ENCODE assay signal across 9 cellular contexts in the genomic region with DNA sequence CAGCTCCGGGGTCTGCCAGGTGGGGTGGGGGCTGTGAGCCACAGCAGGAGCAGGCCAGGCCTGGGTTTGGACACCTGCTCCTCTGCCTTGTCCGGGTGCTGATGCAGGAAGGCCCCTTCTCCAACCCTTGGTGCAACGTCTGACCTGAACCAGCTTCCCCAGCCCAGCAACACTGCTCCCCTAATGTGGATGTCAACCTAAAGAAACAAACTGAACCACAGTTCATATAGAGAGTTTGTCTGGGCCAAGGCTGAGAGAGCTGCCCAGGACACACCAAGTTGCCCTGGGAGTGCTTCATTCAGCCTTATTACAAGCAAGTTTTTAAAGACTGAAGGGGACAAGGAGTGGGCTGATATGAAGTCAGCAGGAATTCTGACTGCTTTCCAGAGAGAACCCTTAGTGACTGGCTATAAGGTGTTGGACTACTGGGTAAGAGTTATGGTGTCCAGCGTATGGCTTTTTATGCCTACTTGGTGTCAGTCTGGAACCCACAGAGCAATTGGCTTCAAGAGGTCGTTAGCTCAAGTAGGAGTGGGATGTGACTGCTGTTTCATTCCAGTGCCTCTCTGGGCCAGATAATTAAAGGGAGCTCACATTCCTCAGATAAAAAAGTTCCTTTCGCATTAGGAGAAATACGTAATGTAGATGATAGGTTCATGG. TPM values are rescaled to one million over a fixed set of nuclear protein-coding genes. Genes with fewer than 3 reads are reported as not detected.
DNase-seq lines count a peak whose midpoint lies in the region; ATAC-seq and TF ChIP-seq lines count a peak whose summit lies in the region.
"Not testable (repeated sequence)": the region's sequence is repeated elsewhere in the genome, so short reads cannot be mapped to it uniquely, and the experiment has no call there.
"Had no signal": no experiment of that assay in that cellular context is flagged by ENCODE, and none has a peak within 500 bp of the region (broad histone marks: within the 10 kb centered on the region; RNA-seq: fewer than 3 reads in every experiment).

No MANE protein-coding gene starts in this region.

- not testable (repeated sequence) for H3K27ac ChIP-seq in A673 (ENCODE audit: low read depth, low read length, poor library complexity, severe bottlenecking); HCT116 (ENCODE audit: low read depth, low read length)
- H3K27ac ChIP-seq in left ventricle myocardium inferior (replicated peaks) (peak overlapping the region; percentile 91), spleen (peak overlapping the region in 2 of 8 donors; percentile 17 to 91)

- not testable (repeated sequence) for H2AFZ ChIP-seq in HCT116 (ENCODE audit: low read depth, low read length, poor library complexity, severe bottlenecking)

- H3K79me2 ChIP-seq in HCT116 (ENCODE audit: insufficient read depth, low read length): not testable (repeated sequence)

- not testable (repeated sequence) for H3K36me3 ChIP-seq in A673 (ENCODE audit: insufficient read depth, low read length, poor library complexity, severe bottlenecking); HCT116 (ENCODE audit: control insufficient read depth in 1 of 2, insufficient read depth in 2 of 2, low read length in 2 of 2); left ventricle myocardium inferior; spleen

- TF ChIP-seq POLR2A in HCT116 (IDR thresholded peaks at IDR 0.05; ENCODE audit: borderline replicate concordance, extremely low read depth, insufficient read depth, insufficient read length); spleen (IDR thresholded peaks at IDR 0.05): not testable (repeated sequence)

- ATAC-seq in HCT116; activated T-helper 17 cell treated with anti-CD3 and anti-CD28 coated beads, Interleukin-2, amount 50 U/mL, for 72 hours (replicated peaks); natural killer cell treated with Interleukin-12 subunit alpha and Interleukin-12 subunit beta and Interleukin-15 and Interleukin-18, amount 100 ng/mL, for 72 hours: not testable (repeated sequence)

- not testable (repeated sequence) for H3K27me3 Mint-ChIP-seq in activated T-helper 17 cell treated with anti-CD3 and anti-CD28 coated beads, Interleukin-2, amount 50 U/mL, for 72 hours; chondrocyte (ENCODE audit: low read depth); natural killer cell treated with Interleukin-12 subunit alpha and Interleukin-12 subunit beta and Interleukin-15 and Interleukin-18, amount 100 ng/mL, for 72 hours

- H3K4me3 Mint-ChIP-seq in activated T-helper 17 cell treated with anti-CD3 and anti-CD28 coated beads, Interleukin-2, amount 50 U/mL, for 72 hours: peak overlapping the region; percentile 97
- peak overlapping the region; percentile 88 for H3K4me3 Mint-ChIP-seq in chondrocyte (ENCODE audit: unreplicated experiment)
- H3K4me3 Mint-ChIP-seq in natural killer cell treated with Interleukin-12 subunit alpha and Interleukin-12 subunit beta and Interleukin-15 and Interleukin-18, amount 100 ng/mL, for 72 hours: peak overlapping the region; percentile 43

- H3K9ac ChIP-seq in HCT116 (ENCODE audit: low read length): not testable (repeated sequence)

- RAD21 ChIA-PET in HCT116 (lab: Charles Lee; ENCODE audit: low non-redundant PET in 1 of 2, low total read pairs in 2 of 2, uncharacterized antibody in 2 of 2, unreplicated experiment in 2 of 2): not testable (repeated sequence)

- intact Hi-C loops in A673 (cut with micrococcal nuclease; ENCODE audit: unreplicated experiment); HCT116 (cut with micrococcal nuclease); left ventricle myocardium inferior (cut with micrococcal nuclease); spleen (cut with DNase I; ENCODE audit: low total_unique reads): not testable (repeated sequence)

- not testable (repeated sequence) for BruUV-seq in A673 (replicated peaks; lab: Mats Ljungman, UMichigan); HCT116 (replicated peaks; lab: Mats Ljungman, UMichigan)

- POLR2A ChIA-PET in A673 (lab: Charles Lee; ENCODE audit: low non-redundant PET); HCT116 (lab: Charles Lee): not testable (repeated sequence)

- H3K27ac Mint-ChIP-seq in activated T-helper 17 cell treated with anti-CD3 and anti-CD28 coated beads, Interleukin-2, amount 50 U/mL, for 72 hours; chondrocyte (ENCODE audit: unreplicated experiment); natural killer cell treated with Interleukin-12 subunit alpha and Interleukin-12 subunit beta and Interleukin-15 and Interleukin-18, amount 100 ng/mL, for 72 hours: not testable (repeated sequence)

- H3K27me3 ChIP-seq in A673 (replicated peaks; ENCODE audit: insufficient read depth, low read depth, low read length, poor library complexity); HCT116 (ENCODE audit: insufficient read depth, low read length); left ventricle myocardium inferior (ENCODE audit: low read depth); spleen (replicated peaks in 1 of 7): not testable (repeated sequence)

- not testable (repeated sequence) for DNase-seq in A673 (ENCODE audit: low spot score); HCT116 (ENCODE audit: low read depth, low spot score); chondrocyte (ENCODE audit: low spot score); left ventricle myocardium inferior; natural killer cell treated with Interleukin-12 subunit alpha and Interleukin-12 subunit beta and Interleukin-15 and Interleukin-18, amount 100 ng/mL, for 72 hours (ENCODE audit: low spot score)
- peak; percentile 29 for DNase-seq in activated CD4-positive, CD25-positive, alpha-beta regulatory T cell treated with anti-CD3 and anti-CD28 coated beads, Interleukin-2, amount 50 U/mL, for 72 hours
- DNase-seq in spleen: peak; percentile 76

- not testable (repeated sequence) for H3K9me3 Mint-ChIP-seq in activated T-helper 17 cell treated with anti-CD3 and anti-CD28 coated beads, Interleukin-2, amount 50 U/mL, for 72 hours; chondrocyte (ENCODE audit: low read depth); natural killer cell treated with Interleukin-12 subunit alpha and Interleukin-12 subunit beta and Interleukin-15 and Interleukin-18, amount 100 ng/mL, for 72 hours

- H3K4me3 ChIP-seq in A673 (ENCODE audit: low read depth, low read length, poor library complexity, severe bottlenecking) (peak overlapping the region; percentile 95), left ventricle myocardium inferior (peak overlapping the region; percentile 79), spleen (peak overlapping the region in 1 of 8 donors; percentile 98)
- not testable (repeated sequence) for H3K4me3 ChIP-seq in HCT116 (replicated peaks in 1 of 2; ENCODE audit: low read depth in 1 of 2, low read length in 2 of 2)

- not testable (repeated sequence) for H3K9me2 ChIP-seq in HCT116 (ENCODE audit: insufficient read depth)

- CTCF ChIA-PET in A673 (lab: Charles Lee) (interaction anchor here (0.6 kb wide), 1 partner anchor 351 kb away, joined by 6 read pairs; no protein-coding TSS in a partner anchor), HCT116 (lab: Charles Lee) (interaction anchor here (0.8 kb wide), 1 partner anchor 8 kb away, joined by 5 read pairs; no protein-coding TSS in a partner anchor)

- H3K9me3 ChIP-seq in A673 (ENCODE audit: low read depth, low read length, poor library complexity, severe bottlenecking); HCT116 (ENCODE audit: control insufficient read depth in 1 of 2, insufficient read depth in 1 of 2, low read depth in 1 of 2, low read length in 2 of 2); left ventricle myocardium inferior (replicated peaks); spleen: not testable (repeated sequence)

- TF ChIP-seq CTCF in A673 (conservative IDR thresholded peaks at IDR 0.05; ENCODE audit: low read depth, low read length); HCT116 (IDR thresholded peaks at IDR 0.05 in 2 of 3, conservative IDR thresholded peaks at IDR 0.05 in 1 of 3; ENCODE audit: borderline replicate concordance in 1 of 3, insufficient read depth in 1 of 3, low read depth in 2 of 3, low read length in 2 of 3); chondrocyte (IDR thresholded peaks at IDR 0.05); left ventricle myocardium inferior (IDR thresholded peaks at IDR 0.05; ENCODE audit: borderline replicate concordance); spleen (IDR thresholded peaks at IDR 0.05 in 8 of 11, conservative IDR thresholded peaks at IDR 0.05 in 3 of 11): not testable (repeated sequence)

- H3K4me1 Mint-ChIP-seq in activated T-helper 17 cell treated with anti-CD3 and anti-CD28 coated beads, Interleukin-2, amount 50 U/mL, for 72 hours: peaks cover 20% of the 10 kb centered on the region
- H3K4me1 Mint-ChIP-seq in chondrocyte (ENCODE audit: low read depth): peaks cover 38% of the 10 kb centered on the region
- peaks cover 19 to 27% of the 10 kb centered on the region in 2 donors for H3K4me1 Mint-ChIP-seq in natural killer cell treated with Interleukin-12 subunit alpha and Interleukin-12 subunit beta and Interleukin-15 and Interleukin-18, amount 100 ng/mL, for 72 hours (ENCODE audit: low read depth in 2 of 2)

- not testable (repeated sequence) for H4K20me1 ChIP-seq in HCT116 (ENCODE audit: insufficient read depth)

- peak overlapping the region; percentile 95 for H3K4me2 ChIP-seq in HCT116 (ENCODE audit: low read length)

- TF ChIP-seq RAD21 in HCT116 (IDR thresholded peaks at IDR 0.05; ENCODE audit: low read depth): not testable (repeated sequence)

- WGBS in spleen, 5 donors: 78 to 93% (median 83%) methylated on average over 4 to 7 of the region's 7 CpGs

- H3K4me1 ChIP-seq in A673 (ENCODE audit: insufficient read depth, low read length, poor library complexity, severe bottlenecking): not testable (repeated sequence)
- peaks cover 5 to 41% of the 10 kb centered on the region in 2 experiments for H3K4me1 ChIP-seq in HCT116 (ENCODE audit: control insufficient read depth in 1 of 2, insufficient read depth in 2 of 2, low read length in 2 of 2)
- H3K4me1 ChIP-seq in left ventricle myocardium inferior: peaks cover 54% of the 10 kb centered on the region
- H3K4me1 ChIP-seq in spleen: peaks cover 11 to 55% (median 40%) of the 10 kb centered on the region in 6 donors

- H3K36me3 Mint-ChIP-seq in activated T-helper 17 cell treated with anti-CD3 and anti-CD28 coated beads, Interleukin-2, amount 50 U/mL, for 72 hours (ENCODE audit: low read depth); chondrocyte (ENCODE audit: low read depth); natural killer cell treated with Interleukin-12 subunit alpha and Interleukin-12 subunit beta and Interleukin-15 and Interleukin-18, amount 100 ng/mL, for 72 hours: not testable (repeated sequence)

RNA-seq across cellular contexts. Expression of a gene that starts 1.8 kb away (rescaled TPM):
- 50.7 and 59.7 TPM in 2 replicates for total RNA-seq in A673 (2021)
- 44.9 TPM for total RNA-seq in HCT116 (2021; ENCODE audit: unreplicated experiment)
- polyA plus RNA-seq in HCT116 (2012): 40.2 and 51.1 TPM in 2 replicates
- 10 to 100 TPM; 20.5 to 29.2 TPM for total RNA-seq in activated T-helper 17 cell treated with anti-CD3 and anti-CD28 coated beads, Interleukin-2, amount 50 U/mL, for 72 hours
- total RNA-seq in chondrocyte: 45.7 to 52.6 TPM (median 47.2 TPM) in 3 replicates
- total RNA-seq in left ventricle myocardium inferior: 45.2 TPM
- total RNA-seq in natural killer cell treated with Interleukin-12 subunit alpha and Interleukin-12 subunit beta and Interleukin-15 and Interleukin-18, amount 100 ng/mL, for 72 hours: 10 to 100 TPM; 18.7 to 27.2 TPM
- total RNA-seq in spleen: 10 to 100 TPM; 25.6 to 49.9 (median 32.4) TPM
- 10 to 100 TPM; 50.0 to 70.0 (median 66.1) TPM for polyA plus RNA-seq in spleen

RNA-seq across cellular contexts. Expression of a gene that starts 53.6 kb away (rescaled TPM):
- total RNA-seq in A673 (2021) (9.6 and 9.9 TPM in 2 replicates), HCT116 (2021; ENCODE audit: unreplicated experiment) (19.0 TPM), chondrocyte (0.75 to 5.5 TPM (median 5.5 TPM) in 3 replicates), left ventricle myocardium inferior (0.96 TPM), spleen (10 to 100 TPM in 2 of 7 donors, 1 to 10 TPM in 5; 4.5 to 11.8 (median 7.0) TPM)
- 20.5 and 27.1 TPM in 2 replicates for polyA plus RNA-seq in HCT116 (2012)
- 1 to 10 TPM; 1.4 to 2.6 TPM for total RNA-seq in activated T-helper 17 cell treated with anti-CD3 and anti-CD28 coated beads, Interleukin-2, amount 50 U/mL, for 72 hours
- under 1 TPM; 0.48 to 0.78 TPM for total RNA-seq in natural killer cell treated with Interleukin-12 subunit alpha and Interleukin-12 subunit beta and Interleukin-15 and Interleukin-18, amount 100 ng/mL, for 72 hours
- polyA plus RNA-seq in spleen: 1 to 10 TPM; 1.5 to 6.5 (median 2.8) TPM
- polyA plus RNA-seq: CD14-positive monocyte had no signal

Comparison
In these comparisons a context has a peak if more than half of its experiments do, and no peak if none do; other contexts are left out.
1. H3K4me3 Mint-ChIP-seq: peak in every context shown above with its lines; median percentile 97 in activated T-helper 17 cell treated with anti-CD3 and anti-CD28 coated beads, Interleukin-2, amount 50 U/mL, for 72 hours; 88 in chondrocyte; 43 in natural killer cell treated with Interleukin-12 subunit alpha and Interleukin-12 subunit beta and Interleukin-15 and Interleukin-18, amount 100 ng/mL, for 72 hours.